8 cellular contexts compared by ENCODE assay signal in genomic region chr7:98280296-98280695, GRCh38. TPM values are rescaled to one million over a fixed set of nuclear protein-coding genes. Genes with fewer than 3 reads are reported as not detected.
DNase-seq lines count a peak whose midpoint lies in the region; ATAC-seq and TF ChIP-seq lines count a peak whose summit lies in the region.

No MANE protein-coding gene starts in this region.

- in situ Hi-C loops in transverse colon (cut with MboI; ENCODE audit: low pct_ligation_motif_present in 1 of 4, low pct_unique_long_range_greater_than_20kb in 1 of 4, low sequenced_read_pairs in 3 of 4): loop anchor here in 2 of 4 donors (25.0 kb wide), 1 partner anchor 132 kb away; the partner anchor contains the start of gene BAIAP2L1 (in 2 of the 2)

- TF ChIP-seq EP300 in transverse colon (IDR thresholded peaks at IDR 0.05; ENCODE audit: low read depth): no peak

- H3K9me3 Mint-ChIP-seq in brain: no peaks in the 10 kb centered on the region

- no peak for TF ChIP-seq POLR2A in transverse colon (IDR thresholded peaks at IDR 0.05)

- peak overlapping the region; percentile 69 to 94 (median 83) for H3K27ac Mint-ChIP-seq in brain

- H3K36me3 ChIP-seq in heart right ventricle (peaks cover 0 to 18% (median 0%) of the 10 kb centered on the region in 9 donors), mucosa of rectum (ENCODE audit: control insufficient read depth in 2 of 2, insufficient read depth in 2 of 2, low read length in 2 of 2) (no peaks in the 10 kb centered on the region), transverse colon (no peaks in the 10 kb centered on the region)

- peak overlapping the region; percentile 84 to 89 (median 87) for H3K4me3 Mint-ChIP-seq in brain

- no peak for ATAC-seq in heart right ventricle
- ATAC-seq in Right ventricle myocardium superior (ENCODE audit: poor library complexity): no peak
- ATAC-seq in HG03025 (IDR thresholded peaks at IDR 0.05; ENCODE audit: low FRiP score, unreplicated experiment): no peak

- 63 to 64% methylated on average over 7 of the region's 7 CpGs for WGBS in heart right ventricle, 2 donors
- 36% methylated on average over 7 of the region's 7 CpGs; no CpG with 5 or more reads in 1 of the 2 donors for WGBS in transverse colon (ENCODE audit: low coverage in 1 of 2), 2 donors

- peaks cover 9% of the 10 kb centered on the region for H3K36me3 Mint-ChIP-seq in brain

- peaks cover 4% of the 10 kb centered on the region for H3K27me3 Mint-ChIP-seq in brain

- peak overlapping the region in 8 of 10 donors; percentile 46 to 99 (median 75) for H3K4me3 ChIP-seq in heart right ventricle
- peak overlapping the region; percentile 71 to 83 for H3K4me3 ChIP-seq in mucosa of rectum (ENCODE audit: low read length in 2 of 2)
- H3K4me3 ChIP-seq in transverse colon: peak overlapping the region in 3 of 4 donors; percentile 52 to 96 (median 62)

- DNase-seq in heart right ventricle (no peak), Right ventricle myocardium superior (no peak), transverse colon (no peak), NCI-H2029 (lab: John Stamatoyannopoulos, UW) (no peak), NCI-H146 (lab: John Stamatoyannopoulos, UW) (no peak)

- H3K4me1 ChIP-seq in heart right ventricle: peaks cover 18 to 55% (median 39%) of the 10 kb centered on the region in 9 donors
- H3K4me1 ChIP-seq in mucosa of rectum (ENCODE audit: control insufficient read depth in 2 of 2, insufficient read depth in 2 of 2, low read length in 2 of 2): peaks cover 29 to 46% of the 10 kb centered on the region in 2 donors
- peaks cover 26 to 60% (median 48%) of the 10 kb centered on the region in 4 donors for H3K4me1 ChIP-seq in transverse colon

- H3K27ac ChIP-seq in heart right ventricle: peak overlapping the region in 9 of 10 donors; percentile 82 to 98 (median 90)
- H3K27ac ChIP-seq in mucosa of rectum (ENCODE audit: low read depth in 2 of 2, low read length in 2 of 2): peak overlapping the region; percentile 93 to 97
- peak overlapping the region; percentile 88 to 96 (median 93) for H3K27ac ChIP-seq in transverse colon

- peak overlapping the region; percentile 85 to 93 for H3K9ac ChIP-seq in mucosa of rectum (ENCODE audit: low read depth in 1 of 2, low read length in 2 of 2)

- no peaks in the 10 kb centered on the region for H3K27me3 ChIP-seq in heart right ventricle
- H3K27me3 ChIP-seq in mucosa of rectum (ENCODE audit: control insufficient read depth in 2 of 2, insufficient read depth in 2 of 2, low read length in 2 of 2): no peaks in the 10 kb centered on the region
- H3K27me3 ChIP-seq in transverse colon: no peaks in the 10 kb centered on the region

- intact Hi-C loops in heart right ventricle (cut with DNase I) (loop anchor here in 4 of 10 donors (2.0 to 5.0 kb wide), 3 partner anchors 27 to 122 kb away; partner anchors contain the start of genes BAIAP2L1 (in 1 of the 4) and TECPR1 (in 1 of the 4)), Right ventricle myocardium superior (cut with DNase I) (no loop called here), transverse colon (cut with DNase I; ENCODE audit: low total_unique reads) (no loop called here)

- TF ChIP-seq CTCF in heart right ventricle (IDR thresholded peaks at IDR 0.05) (no peak), brain (conservative IDR thresholded peaks at IDR 0.05) (no peak), transverse colon (IDR thresholded peaks at IDR 0.05) (no peak)

- peaks cover 42% of the 10 kb centered on the region for H3K4me1 Mint-ChIP-seq in brain

- no peaks in the 10 kb centered on the region for H3K9me3 ChIP-seq in heart right ventricle
- no peaks in the 10 kb centered on the region for H3K9me3 ChIP-seq in mucosa of rectum (ENCODE audit: control insufficient read depth in 2 of 2, low read length in 2 of 2)
- no peaks in the 10 kb centered on the region for H3K9me3 ChIP-seq in transverse colon

RNA-seq across cellular contexts. Expression of gene BRI3, which starts 1.2 kb away (rescaled TPM):
- 100 to 1,000 TPM; 174 to 267 (median 218) TPM for total RNA-seq in heart right ventricle
- polyA plus RNA-seq in heart right ventricle: 100 to 1,000 TPM; 135 to 206 TPM
- 222 TPM for total RNA-seq in Right ventricle myocardium superior
- 145 TPM for polyA plus RNA-seq in brain (ENCODE audit: insufficient read depth, low read depth, low replicate concordance)
- total RNA-seq in transverse colon: 10 to 100 TPM in 3 of 4 donors, 1 to 10 TPM in 1; 9.8 to 87.5 (median 51.5) TPM

RNA-seq across cellular contexts. Expression of gene TECPR1, which starts 28.3 kb away (rescaled TPM):
- total RNA-seq in heart right ventricle: 10 to 100 TPM; 12.8 to 23.8 (median 15.4) TPM
- polyA plus RNA-seq in heart right ventricle: 10 to 100 TPM; 13.6 to 15.9 TPM
- 16.1 TPM for total RNA-seq in Right ventricle myocardium superior
- polyA plus RNA-seq in brain (ENCODE audit: insufficient read depth, low read depth, low replicate concordance): 32.5 TPM
- total RNA-seq in transverse colon: 10 to 100 TPM; 23.1 to 43.0 (median 28.8) TPM
